Comparison of ENCODE assay signal across 8 cellular contexts in genomic region chr1:169809370-169810095, GRCh38. TPM values are rescaled to one million over a fixed set of nuclear protein-coding genes. Genes with fewer than 3 reads are reported as not detected.
DNase-seq lines count a peak whose midpoint lies in the region; ATAC-seq and TF ChIP-seq lines count a peak whose summit lies in the region.

No MANE protein-coding gene starts in this region.

- peak; percentile 33 to 64 (median 56) for TF ChIP-seq CTCF in Peyer's patch (IDR thresholded peaks at IDR 0.05)
- TF ChIP-seq CTCF in mucosa of descending colon (IDR thresholded peaks at IDR 0.05): peak; percentile 13

- H3K36me3 ChIP-seq in Peyer's patch (no peaks in the 10 kb centered on the region), mucosa of descending colon (ENCODE audit: low read depth) (no peaks in the 10 kb centered on the region)

- ATAC-seq in mucosa of descending colon (peak; percentile 38), HG02571 (IDR thresholded peaks at IDR 0.05; ENCODE audit: unreplicated experiment) (no peak), GM21717 (IDR thresholded peaks at IDR 0.05; ENCODE audit: unreplicated experiment) (no peak), HG03342 (IDR thresholded peaks at IDR 0.05; ENCODE audit: unreplicated experiment) (no peak)

- no peaks in the 10 kb centered on the region for H3K27me3 ChIP-seq in Peyer's patch

- H3K4me3 ChIP-seq in Peyer's patch (no peak overlapping the region), mucosa of descending colon (no peak overlapping the region)

- no peaks in the 10 kb centered on the region for H3K9me3 ChIP-seq in Peyer's patch
- no peaks in the 10 kb centered on the region for H3K9me3 ChIP-seq in mucosa of descending colon

- TF ChIP-seq POLR2A in Peyer's patch (IDR thresholded peaks at IDR 0.05): no peak

- no peak overlapping the region for H3K27ac ChIP-seq in Peyer's patch

- DNase-seq in COLO668 (lab: John Stamatoyannopoulos, UW; ENCODE audit: unreplicated experiment) (peak; percentile 9), H4 (ENCODE audit: low spot score) (peak; percentile 18), Peyer's patch (no peak), dermis blood vessel endothelial cell (peak; percentile 75), mucosa of descending colon (peak in 1 of 3 donors; percentile 57)

- H3K4me1 ChIP-seq in Peyer's patch: no peaks in the 10 kb centered on the region
- no peaks in the 10 kb centered on the region for H3K4me1 ChIP-seq in mucosa of descending colon (ENCODE audit: low read depth)

- intact Hi-C loops in mucosa of descending colon (cut with DNase I, micrococcal nuclease): no loop called here

RNA-seq across cellular contexts. Expression of gene METTL18, which starts 14.8 kb away (rescaled TPM):
- 8.5 and 15.7 TPM in 2 replicates for total RNA-seq in H4 (2014; rRNA removed; shearing (Covaris generic))
- total RNA-seq in Peyer's patch (1 to 10 TPM; 1.5 to 8.9 (median 5.0) TPM), dermis blood vessel endothelial cell (7.2 and 9.0 TPM in 2 replicates), mucosa of descending colon (1 to 10 TPM; 4.4 to 8.2 (median 6.5) TPM)

Comparison
In these comparisons a context has a peak if more than half of its experiments do, and no peak if none do; other contexts are left out.
1. DNase-seq: peak in COLO668 (single experiment), H4 (single experiment) and dermis blood vessel endothelial cell (single experiment); none in Peyer's patch (0 of 3).